10 cellular contexts compared by ENCODE assay signal in genomic region chr13:30396434-30397075, GRCh38. TPM values are rescaled to one million over a fixed set of nuclear protein-coding genes. Genes with fewer than 3 reads are reported as not detected.
DNase-seq lines count a peak whose midpoint lies in the region; ATAC-seq and TF ChIP-seq lines count a peak whose summit lies in the region.
"Had no signal": no experiment of that assay in that cellular context is flagged by ENCODE, and none has a peak within 500 bp of the region (broad histone marks: within the 10 kb centered on the region; RNA-seq: fewer than 3 reads in every experiment).

No MANE protein-coding gene starts in this region.

- H3K4me3 ChIP-seq in stomach: no peak overlapping the region

- peak overlapping the region; percentile 57 for H3K4me3 Mint-ChIP-seq in glutamatergic neuron (ENCODE audit: unreplicated experiment)

- H3K9me3 Mint-ChIP-seq in glutamatergic neuron (ENCODE audit: unreplicated experiment): no peaks in the 10 kb centered on the region

- 62 to 71% (median 66%) methylated on average over 8 of the region's 8 CpGs for WGBS in stomach, 5 donors

- peak overlapping the region; percentile 76 for H3K27ac ChIP-seq in VCaP
- peak overlapping the region in 3 of 5 donors; percentile 94 to 100 (median 95) for H3K27ac ChIP-seq in stomach

- intact Hi-C loops in stomach (cut with DNase I; ENCODE audit: low total_unique reads): no loop called here

- ATAC-seq in HG03378 (IDR thresholded peaks at IDR 0.05; ENCODE audit: unreplicated experiment): no peak
- ATAC-seq in GM21529 (IDR thresholded peaks at IDR 0.05; ENCODE audit: unreplicated experiment): no peak

- no peak for TF ChIP-seq EP300 in stomach (IDR thresholded peaks at IDR 0.05)

- peak; percentile 15 for DNase-seq in SIG-M5 treated with dmso at 0.1 percent for 504 hours (lab: John Stamatoyannopoulos, UW; ENCODE audit: unreplicated experiment)
- no peak for DNase-seq in SIG-M5 (lab: John Stamatoyannopoulos, UW)
- DNase-seq in glutamatergic neuron: no peak
- no peak for DNase-seq in stomach
- no peak for DNase-seq in NCI-H2107 (lab: John Stamatoyannopoulos, UW)
- DNase-seq: NCI-H446 treated with DMSO at 0.1 percent for 48 hours had no signal

- H3K4me1 ChIP-seq in stomach: peaks cover 0 to 15% (median 7%) of the 10 kb centered on the region in 4 donors
- H3K4me1 ChIP-seq: parathyroid adenoma had no signal

- H3K36me3 ChIP-seq in stomach: no peaks in the 10 kb centered on the region

- no peaks in the 10 kb centered on the region for H3K9me3 ChIP-seq in stomach

- no peak overlapping the region for H3K27ac Mint-ChIP-seq in glutamatergic neuron (ENCODE audit: unreplicated experiment)

- TF ChIP-seq CTCF in VCaP (conservative IDR thresholded peaks at IDR 0.05): no peak
- TF ChIP-seq CTCF in glutamatergic neuron (IDR thresholded peaks at IDR 0.05; ENCODE audit: partially characterized antibody, unreplicated experiment): no peak
- TF ChIP-seq CTCF in stomach (IDR thresholded peaks at IDR 0.05): no peak

- H3K27me3 ChIP-seq in stomach: no peaks in the 10 kb centered on the region

- H3K36me3 Mint-ChIP-seq in glutamatergic neuron (ENCODE audit: unreplicated experiment): no peaks in the 10 kb centered on the region

- TF ChIP-seq POLR2A in stomach (IDR thresholded peaks at IDR 0.05): no peak

- peaks cover 5% of the 10 kb centered on the region for H3K4me1 Mint-ChIP-seq in glutamatergic neuron (ENCODE audit: low read depth, unreplicated experiment)

- H3K27me3 Mint-ChIP-seq in glutamatergic neuron (ENCODE audit: unreplicated experiment): no peaks in the 10 kb centered on the region

RNA-seq across cellular contexts. Expression of gene UBE2L5, which starts 25.7 kb away (rescaled TPM):
- total RNA-seq in glutamatergic neuron (ENCODE audit: unreplicated experiment) (not detected), stomach (not detected)
- not detected for polyA plus RNA-seq in stomach
